In the genomic region with DNA sequence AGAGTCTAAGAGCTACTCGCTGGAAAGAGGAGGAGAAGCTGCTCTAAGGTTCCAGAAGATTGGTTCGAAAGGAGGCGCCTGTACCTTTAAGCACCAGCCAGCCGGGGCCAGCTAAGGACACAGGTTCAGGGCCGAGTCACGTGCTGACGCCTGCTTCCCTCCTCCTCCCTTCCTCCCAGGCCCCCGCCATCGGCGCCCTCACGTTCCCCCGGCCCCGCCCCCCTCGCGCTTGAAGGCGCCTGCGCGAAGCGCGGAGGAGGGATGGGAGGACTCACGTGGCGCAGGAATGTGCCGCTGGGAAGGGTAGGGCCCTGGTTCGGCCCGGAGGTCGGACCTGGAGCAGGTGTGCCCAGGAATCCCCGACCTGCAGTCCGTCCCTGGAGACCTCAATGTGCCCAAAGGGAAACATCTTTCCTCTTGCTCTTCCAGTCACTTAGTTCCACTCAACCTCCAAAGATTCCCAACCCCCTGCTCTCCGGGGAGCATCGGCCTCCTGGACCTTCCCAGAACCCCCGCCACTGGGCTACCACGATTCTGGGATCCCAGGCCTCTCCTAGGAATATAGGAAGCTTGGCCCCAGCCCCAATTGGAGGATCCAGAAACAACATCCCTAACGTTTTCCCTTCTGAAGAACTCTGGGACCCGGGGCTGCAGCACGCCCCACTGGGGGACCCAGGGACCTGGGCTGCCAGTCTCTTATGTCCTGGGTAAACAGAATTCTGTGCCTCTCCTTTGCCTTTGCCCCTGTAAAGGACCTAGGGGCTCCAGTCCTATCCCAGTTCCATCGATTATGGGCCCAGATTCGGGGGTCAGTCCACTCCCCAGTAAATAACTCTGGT, we compare ENCODE assay signal across 1 cellular context.
A peak's percentile ranks its signal among the peaks of the same experiment; 100 is the strongest.
TF ChIP-seq lines count a peak whose summit lies in the region.

No MANE protein-coding gene starts in this region.

TF ChIP-seq in HepG2, 621 proteins besides CTCF, POLR2A, EP300 and RAD21 (continued from another document and continues in another):
- TF ChIP-seq, protein P1, sequence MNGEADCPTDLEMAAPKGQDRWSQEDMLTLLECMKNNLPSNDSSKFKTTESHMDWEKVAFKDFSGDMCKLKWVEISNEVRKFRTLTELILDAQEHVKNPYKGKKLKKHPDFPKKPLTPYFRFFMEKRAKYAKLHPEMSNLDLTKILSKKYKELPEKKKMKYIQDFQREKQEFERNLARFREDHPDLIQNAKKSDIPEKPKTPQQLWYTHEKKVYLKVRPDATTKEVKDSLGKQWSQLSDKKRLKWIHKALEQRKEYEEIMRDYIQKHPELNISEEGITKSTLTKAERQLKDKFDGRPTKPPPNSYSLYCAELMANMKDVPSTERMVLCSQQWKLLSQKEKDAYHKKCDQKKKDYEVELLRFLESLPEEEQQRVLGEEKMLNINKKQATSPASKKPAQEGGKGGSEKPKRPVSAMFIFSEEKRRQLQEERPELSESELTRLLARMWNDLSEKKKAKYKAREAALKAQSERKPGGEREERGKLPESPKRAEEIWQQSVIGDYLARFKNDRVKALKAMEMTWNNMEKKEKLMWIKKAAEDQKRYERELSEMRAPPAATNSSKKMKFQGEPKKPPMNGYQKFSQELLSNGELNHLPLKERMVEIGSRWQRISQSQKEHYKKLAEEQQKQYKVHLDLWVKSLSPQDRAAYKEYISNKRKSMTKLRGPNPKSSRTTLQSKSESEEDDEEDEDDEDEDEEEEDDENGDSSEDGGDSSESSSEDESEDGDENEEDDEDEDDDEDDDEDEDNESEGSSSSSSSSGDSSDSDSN (CRISPR knock-in tag; IDR thresholded peaks at IDR 0.05) = no peak
- TF ChIP-seq, protein P2, sequence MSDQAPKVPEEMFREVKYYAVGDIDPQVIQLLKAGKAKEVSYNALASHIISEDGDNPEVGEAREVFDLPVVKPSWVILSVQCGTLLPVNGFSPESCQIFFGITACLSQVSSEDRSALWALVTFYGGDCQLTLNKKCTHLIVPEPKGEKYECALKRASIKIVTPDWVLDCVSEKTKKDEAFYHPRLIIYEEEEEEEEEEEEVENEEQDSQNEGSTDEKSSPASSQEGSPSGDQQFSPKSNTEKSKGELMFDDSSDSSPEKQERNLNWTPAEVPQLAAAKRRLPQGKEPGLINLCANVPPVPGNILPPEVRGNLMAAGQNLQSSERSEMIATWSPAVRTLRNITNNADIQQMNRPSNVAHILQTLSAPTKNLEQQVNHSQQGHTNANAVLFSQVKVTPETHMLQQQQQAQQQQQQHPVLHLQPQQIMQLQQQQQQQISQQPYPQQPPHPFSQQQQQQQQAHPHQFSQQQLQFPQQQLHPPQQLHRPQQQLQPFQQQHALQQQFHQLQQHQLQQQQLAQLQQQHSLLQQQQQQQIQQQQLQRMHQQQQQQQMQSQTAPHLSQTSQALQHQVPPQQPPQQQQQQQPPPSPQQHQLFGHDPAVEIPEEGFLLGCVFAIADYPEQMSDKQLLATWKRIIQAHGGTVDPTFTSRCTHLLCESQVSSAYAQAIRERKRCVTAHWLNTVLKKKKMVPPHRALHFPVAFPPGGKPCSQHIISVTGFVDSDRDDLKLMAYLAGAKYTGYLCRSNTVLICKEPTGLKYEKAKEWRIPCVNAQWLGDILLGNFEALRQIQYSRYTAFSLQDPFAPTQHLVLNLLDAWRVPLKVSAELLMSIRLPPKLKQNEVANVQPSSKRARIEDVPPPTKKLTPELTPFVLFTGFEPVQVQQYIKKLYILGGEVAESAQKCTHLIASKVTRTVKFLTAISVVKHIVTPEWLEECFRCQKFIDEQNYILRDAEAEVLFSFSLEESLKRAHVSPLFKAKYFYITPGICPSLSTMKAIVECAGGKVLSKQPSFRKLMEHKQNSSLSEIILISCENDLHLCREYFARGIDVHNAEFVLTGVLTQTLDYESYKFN (CRISPR knock-in tag; conservative IDR thresholded peaks at IDR 0.05) = peak; percentile 66
- 0 out of 2 replicates have a peak, but pooled peaks have one; percentile 8 for TF ChIP-seq KLF12 (CRISPR knock-in tag; IDR thresholded peaks at IDR 0.05; ENCODE audit: borderline replicate concordance)
- no peak for TF ChIP-seq ZNF839 (CRISPR knock-in tag; IDR thresholded peaks at IDR 0.05; ENCODE audit: borderline replicate concordance)
- TF ChIP-seq, protein P3, sequence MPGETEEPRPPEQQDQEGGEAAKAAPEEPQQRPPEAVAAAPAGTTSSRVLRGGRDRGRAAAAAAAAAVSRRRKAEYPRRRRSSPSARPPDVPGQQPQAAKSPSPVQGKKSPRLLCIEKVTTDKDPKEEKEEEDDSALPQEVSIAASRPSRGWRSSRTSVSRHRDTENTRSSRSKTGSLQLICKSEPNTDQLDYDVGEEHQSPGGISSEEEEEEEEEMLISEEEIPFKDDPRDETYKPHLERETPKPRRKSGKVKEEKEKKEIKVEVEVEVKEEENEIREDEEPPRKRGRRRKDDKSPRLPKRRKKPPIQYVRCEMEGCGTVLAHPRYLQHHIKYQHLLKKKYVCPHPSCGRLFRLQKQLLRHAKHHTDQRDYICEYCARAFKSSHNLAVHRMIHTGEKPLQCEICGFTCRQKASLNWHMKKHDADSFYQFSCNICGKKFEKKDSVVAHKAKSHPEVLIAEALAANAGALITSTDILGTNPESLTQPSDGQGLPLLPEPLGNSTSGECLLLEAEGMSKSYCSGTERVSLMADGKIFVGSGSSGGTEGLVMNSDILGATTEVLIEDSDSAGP (CRISPR knock-in tag; IDR thresholded peaks at IDR 0.05; ENCODE audit: borderline replicate concordance) = peak; percentile 100
- TF ChIP-seq, protein P4, sequence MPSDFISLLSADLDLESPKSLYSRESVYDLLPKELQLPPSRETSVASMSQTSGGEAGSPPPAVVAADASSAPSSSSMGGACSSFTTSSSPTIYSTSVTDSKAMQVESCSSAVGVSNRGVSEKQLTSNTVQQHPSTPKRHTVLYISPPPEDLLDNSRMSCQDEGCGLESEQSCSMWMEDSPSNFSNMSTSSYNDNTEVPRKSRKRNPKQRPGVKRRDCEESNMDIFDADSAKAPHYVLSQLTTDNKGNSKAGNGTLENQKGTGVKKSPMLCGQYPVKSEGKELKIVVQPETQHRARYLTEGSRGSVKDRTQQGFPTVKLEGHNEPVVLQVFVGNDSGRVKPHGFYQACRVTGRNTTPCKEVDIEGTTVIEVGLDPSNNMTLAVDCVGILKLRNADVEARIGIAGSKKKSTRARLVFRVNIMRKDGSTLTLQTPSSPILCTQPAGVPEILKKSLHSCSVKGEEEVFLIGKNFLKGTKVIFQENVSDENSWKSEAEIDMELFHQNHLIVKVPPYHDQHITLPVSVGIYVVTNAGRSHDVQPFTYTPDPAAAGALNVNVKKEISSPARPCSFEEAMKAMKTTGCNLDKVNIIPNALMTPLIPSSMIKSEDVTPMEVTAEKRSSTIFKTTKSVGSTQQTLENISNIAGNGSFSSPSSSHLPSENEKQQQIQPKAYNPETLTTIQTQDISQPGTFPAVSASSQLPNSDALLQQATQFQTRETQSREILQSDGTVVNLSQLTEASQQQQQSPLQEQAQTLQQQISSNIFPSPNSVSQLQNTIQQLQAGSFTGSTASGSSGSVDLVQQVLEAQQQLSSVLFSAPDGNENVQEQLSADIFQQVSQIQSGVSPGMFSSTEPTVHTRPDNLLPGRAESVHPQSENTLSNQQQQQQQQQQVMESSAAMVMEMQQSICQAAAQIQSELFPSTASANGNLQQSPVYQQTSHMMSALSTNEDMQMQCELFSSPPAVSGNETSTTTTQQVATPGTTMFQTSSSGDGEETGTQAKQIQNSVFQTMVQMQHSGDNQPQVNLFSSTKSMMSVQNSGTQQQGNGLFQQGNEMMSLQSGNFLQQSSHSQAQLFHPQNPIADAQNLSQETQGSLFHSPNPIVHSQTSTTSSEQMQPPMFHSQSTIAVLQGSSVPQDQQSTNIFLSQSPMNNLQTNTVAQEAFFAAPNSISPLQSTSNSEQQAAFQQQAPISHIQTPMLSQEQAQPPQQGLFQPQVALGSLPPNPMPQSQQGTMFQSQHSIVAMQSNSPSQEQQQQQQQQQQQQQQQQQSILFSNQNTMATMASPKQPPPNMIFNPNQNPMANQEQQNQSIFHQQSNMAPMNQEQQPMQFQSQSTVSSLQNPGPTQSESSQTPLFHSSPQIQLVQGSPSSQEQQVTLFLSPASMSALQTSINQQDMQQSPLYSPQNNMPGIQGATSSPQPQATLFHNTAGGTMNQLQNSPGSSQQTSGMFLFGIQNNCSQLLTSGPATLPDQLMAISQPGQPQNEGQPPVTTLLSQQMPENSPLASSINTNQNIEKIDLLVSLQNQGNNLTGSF (CRISPR knock-in tag; IDR thresholded peaks at IDR 0.05) = peak; percentile 67
- no peak for TF ChIP-seq MTA3 (CRISPR knock-in tag; IDR thresholded peaks at IDR 0.05)
- peak; percentile 74; the same call in 1 of the 2 replicates for TF ChIP-seq NCOR1 (IDR thresholded peaks at IDR 0.05; ENCODE audit: borderline replicate concordance, low read length)
- TF ChIP-seq, protein P5, sequence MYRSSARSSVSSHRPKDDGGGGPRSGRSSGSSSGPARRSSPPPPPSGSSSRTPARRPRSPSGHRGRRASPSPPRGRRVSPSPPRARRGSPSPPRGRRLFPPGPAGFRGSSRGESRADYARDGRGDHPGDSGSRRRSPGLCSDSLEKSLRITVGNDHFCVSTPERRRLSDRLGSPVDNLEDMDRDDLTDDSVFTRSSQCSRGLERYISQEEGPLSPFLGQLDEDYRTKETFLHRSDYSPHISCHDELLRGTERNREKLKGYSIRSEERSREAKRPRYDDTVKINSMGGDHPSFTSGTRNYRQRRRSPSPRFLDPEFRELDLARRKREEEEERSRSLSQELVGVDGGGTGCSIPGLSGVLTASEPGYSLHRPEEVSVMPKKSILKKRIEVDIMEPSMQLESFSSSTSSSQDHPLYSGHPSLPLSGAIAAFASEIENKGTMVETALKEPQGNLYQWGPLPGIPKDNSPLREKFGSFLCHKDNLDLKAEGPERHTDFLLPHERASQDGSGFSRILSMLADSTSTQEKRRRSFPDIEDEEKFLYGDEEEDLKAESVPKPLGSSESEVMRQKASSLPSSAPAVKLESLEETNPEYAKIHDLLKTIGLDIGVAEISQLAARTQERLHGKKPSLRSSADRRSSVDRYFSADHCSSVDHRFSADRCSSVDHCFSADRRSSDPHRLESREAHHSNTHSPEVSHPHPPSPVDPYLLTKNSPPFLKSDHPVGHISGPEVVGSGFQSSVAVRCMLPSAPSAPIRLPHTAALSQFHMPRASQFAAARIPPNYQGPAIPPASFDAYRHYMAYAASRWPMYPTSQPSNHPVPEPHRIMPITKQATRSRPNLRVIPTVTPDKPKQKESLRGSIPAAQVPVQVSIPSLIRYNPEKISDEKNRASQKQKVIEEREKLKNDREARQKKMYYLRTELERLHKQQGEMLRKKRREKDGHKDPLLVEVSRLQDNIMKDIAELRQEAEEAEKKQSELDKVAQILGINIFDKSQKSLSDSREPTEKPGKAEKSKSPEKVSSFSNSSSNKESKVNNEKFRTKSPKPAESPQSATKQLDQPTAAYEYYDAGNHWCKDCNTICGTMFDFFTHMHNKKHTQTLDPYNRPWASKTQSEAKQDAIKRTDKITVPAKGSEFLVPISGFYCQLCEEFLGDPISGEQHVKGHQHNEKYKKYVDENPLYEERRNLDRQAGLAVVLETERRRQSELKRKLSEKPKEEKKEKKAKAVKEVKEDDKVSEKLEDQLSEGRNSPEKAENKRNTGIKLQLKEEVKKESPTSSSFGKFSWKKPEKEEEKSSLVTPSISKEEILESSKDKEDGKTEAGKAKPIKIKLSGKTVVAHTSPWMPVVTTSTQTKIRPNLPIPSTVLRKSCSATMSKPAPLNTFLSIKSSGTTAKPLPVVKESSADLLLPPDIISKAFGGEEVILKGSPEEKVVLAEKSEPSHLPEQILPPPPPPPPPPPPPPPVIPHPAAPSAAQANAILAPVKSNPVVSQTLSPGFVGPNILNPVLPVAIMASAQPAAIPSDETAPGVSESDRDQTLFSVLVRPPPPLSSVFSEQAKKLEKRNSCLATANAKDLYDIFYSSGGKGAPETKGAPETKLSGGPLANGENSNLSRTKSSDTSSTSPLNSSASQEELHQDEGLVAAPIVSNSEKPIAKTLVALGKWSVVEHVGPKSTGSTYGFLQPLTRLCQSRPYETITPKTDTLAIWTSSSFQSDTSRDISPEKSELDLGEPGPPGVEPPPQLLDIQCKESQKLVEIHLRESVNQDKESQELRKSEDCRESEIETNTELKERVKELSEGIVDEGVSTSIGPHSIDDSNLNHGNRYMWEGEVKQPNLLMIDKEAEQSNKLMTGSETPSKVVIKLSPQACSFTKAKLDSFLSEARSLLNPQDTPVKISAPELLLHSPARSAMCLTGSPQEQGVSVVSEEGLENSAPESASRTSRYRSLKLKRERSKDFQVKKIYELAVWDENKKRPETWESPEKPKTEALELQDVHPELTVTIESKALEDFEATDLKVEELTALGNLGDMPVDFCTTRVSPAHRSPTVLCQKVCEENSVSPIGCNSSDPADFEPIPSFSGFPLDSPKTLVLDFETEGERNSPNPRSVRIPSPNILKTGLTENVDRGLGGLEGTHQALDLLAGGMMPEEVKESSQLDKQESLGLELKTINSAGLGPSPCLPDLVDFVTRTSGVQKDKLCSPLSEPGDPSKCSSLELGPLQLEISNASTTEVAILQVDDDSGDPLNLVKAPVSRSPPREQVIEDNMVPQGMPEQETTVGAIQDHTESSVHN (CRISPR knock-in tag; IDR thresholded peaks at IDR 0.05) = 0 out of 2 replicates have a peak, but pooled peaks have one; percentile 41
- TF ChIP-seq, protein P6, sequence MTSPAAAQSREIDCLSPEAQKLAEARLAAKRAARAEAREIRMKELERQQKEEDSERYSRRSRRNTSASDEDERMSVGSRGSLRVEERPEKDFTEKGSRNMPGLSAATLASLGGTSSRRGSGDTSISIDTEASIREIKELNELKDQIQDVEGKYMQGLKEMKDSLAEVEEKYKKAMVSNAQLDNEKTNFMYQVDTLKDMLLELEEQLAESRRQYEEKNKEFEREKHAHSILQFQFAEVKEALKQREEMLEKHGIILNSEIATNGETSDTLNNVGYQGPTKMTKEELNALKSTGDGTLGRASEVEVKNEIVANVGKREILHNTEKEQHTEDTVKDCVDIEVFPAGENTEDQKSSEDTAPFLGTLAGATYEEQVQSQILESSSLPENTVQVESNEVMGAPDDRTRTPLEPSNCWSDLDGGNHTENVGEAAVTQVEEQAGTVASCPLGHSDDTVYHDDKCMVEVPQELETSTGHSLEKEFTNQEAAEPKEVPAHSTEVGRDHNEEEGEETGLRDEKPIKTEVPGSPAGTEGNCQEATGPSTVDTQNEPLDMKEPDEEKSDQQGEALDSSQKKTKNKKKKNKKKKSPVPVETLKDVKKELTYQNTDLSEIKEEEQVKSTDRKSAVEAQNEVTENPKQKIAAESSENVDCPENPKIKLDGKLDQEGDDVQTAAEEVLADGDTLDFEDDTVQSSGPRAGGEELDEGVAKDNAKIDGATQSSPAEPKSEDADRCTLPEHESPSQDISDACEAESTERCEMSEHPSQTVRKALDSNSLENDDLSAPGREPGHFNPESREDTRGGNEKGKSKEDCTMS (CRISPR knock-in tag; conservative IDR thresholded peaks at IDR 0.05) = no peak
- TF ChIP-seq, protein P7, sequence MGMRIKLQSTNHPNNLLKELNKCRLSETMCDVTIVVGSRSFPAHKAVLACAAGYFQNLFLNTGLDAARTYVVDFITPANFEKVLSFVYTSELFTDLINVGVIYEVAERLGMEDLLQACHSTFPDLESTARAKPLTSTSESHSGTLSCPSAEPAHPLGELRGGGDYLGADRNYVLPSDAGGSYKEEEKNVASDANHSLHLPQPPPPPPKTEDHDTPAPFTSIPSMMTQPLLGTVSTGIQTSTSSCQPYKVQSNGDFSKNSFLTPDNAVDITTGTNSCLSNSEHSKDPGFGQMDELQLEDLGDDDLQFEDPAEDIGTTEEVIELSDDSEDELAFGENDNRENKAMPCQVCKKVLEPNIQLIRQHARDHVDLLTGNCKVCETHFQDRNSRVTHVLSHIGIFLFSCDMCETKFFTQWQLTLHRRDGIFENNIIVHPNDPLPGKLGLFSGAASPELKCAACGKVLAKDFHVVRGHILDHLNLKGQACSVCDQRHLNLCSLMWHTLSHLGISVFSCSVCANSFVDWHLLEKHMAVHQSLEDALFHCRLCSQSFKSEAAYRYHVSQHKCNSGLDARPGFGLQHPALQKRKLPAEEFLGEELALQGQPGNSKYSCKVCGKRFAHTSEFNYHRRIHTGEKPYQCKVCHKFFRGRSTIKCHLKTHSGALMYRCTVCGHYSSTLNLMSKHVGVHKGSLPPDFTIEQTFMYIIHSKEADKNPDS (CRISPR knock-in tag; IDR thresholded peaks at IDR 0.05) = no peak
- no peak for TF ChIP-seq SATB2 (CRISPR knock-in tag; IDR thresholded peaks at IDR 0.05)
- no peak for TF ChIP-seq GABPA (IDR thresholded peaks at IDR 0.05; ENCODE audit: low read depth, low read length)
- peak; percentile 35; the same call in 1 of the 2 replicates for TF ChIP-seq GABPA (CRISPR knock-in tag; IDR thresholded peaks at IDR 0.05; ENCODE audit: low read depth)
